10 cellular contexts compared by ENCODE assay signal in genomic region chr20:2387180-2387577, GRCh38. TPM values are rescaled to one million over a fixed set of nuclear protein-coding genes. Genes with fewer than 3 reads are reported as not detected.
DNase-seq lines count a peak whose midpoint lies in the region; ATAC-seq, FAIRE-seq and TF ChIP-seq lines count a peak whose summit lies in the region.
"Had no signal": no experiment of that assay in that cellular context is flagged by ENCODE, and none has a peak within 500 bp of the region (broad histone marks: within the 10 kb centered on the region; RNA-seq: fewer than 3 reads in every experiment).

No MANE protein-coding gene starts in this region.

- peaks cover 7% of the 10 kb centered on the region for H3K27me3 Mint-ChIP-seq in H9 (ENCODE audit: low read depth)
- peaks cover 11% of the 10 kb centered on the region for H3K27me3 Mint-ChIP-seq in nephron progenitor cell (ENCODE audit: low read depth, poor library complexity)

- intact Hi-C loops in GM12878 (cut with micrococcal nuclease; ENCODE audit: unreplicated experiment), result no loop called here

- no peak overlapping the region for H2AFZ ChIP-seq in H9 (ENCODE audit: low read length)
- no peak overlapping the region; the same call in 1 of the 2 replicates for H2AFZ ChIP-seq in GM12878 (ENCODE audit: control insufficient read depth, low read depth, low read length)

- H2BK120ac ChIP-seq in H9 (ENCODE audit: low read depth, low read length, poor library complexity, severe bottlenecking), result no peak overlapping the region

- H3K4me3 ChIP-seq in SJSA1 (no peak overlapping the region), GM12878 (no peak overlapping the region)

- no peak for TF ChIP-seq EP300 in GM12878 (IDR thresholded peaks at IDR 0.05; ENCODE audit: borderline replicate concordance in 1 of 2, control insufficient read depth in 1 of 2, low read depth in 2 of 2, low read length in 2 of 2)

- TF ChIP-seq RAD21 in GM12878 (IDR thresholded peaks at IDR 0.05; ENCODE audit: insufficient read depth, low read depth, low read length), result 0 out of 2 replicates have a peak, but pooled peaks have one; percentile 16

- in situ Hi-C loops in GM12878 (cut with MboI), result no loop called here

- H3K36me3 ChIP-seq in SJSA1 (no peaks in the 10 kb centered on the region), GM12878 (ENCODE audit: control insufficient read depth in 2 of 2, insufficient read depth in 2 of 2, low read length in 1 of 2) (no peaks in the 10 kb centered on the region)

- H4K5ac ChIP-seq in H9 (ENCODE audit: insufficient read length, low read depth, low read length), result no peak overlapping the region

- H3K27ac ChIP-seq in H9 (ENCODE audit: insufficient read length, low read depth, low read length) (no peak overlapping the region), SJSA1 (peak overlapping the region; percentile 74), GM12878 (ENCODE audit: control insufficient read depth, insufficient read depth) (no peak overlapping the region)

- ATAC-seq in GM12878 (peak; percentile 82), HG02763 (IDR thresholded peaks at IDR 0.05; ENCODE audit: unreplicated experiment) (no peak)

- H3K23ac ChIP-seq in H9 (ENCODE audit: insufficient read length, low read depth, low read length), result no peak overlapping the region

- SMC1A ChIA-PET in GM12878 (lab: Charles Lee; ENCODE audit: uncharacterized antibody, unreplicated experiment), result interaction anchor here (0.8 to 1.1 kb wide), 5 partner anchors 65 to 214 kb away, joined by 3 to 4 read pairs (median 3); no protein-coding TSS in a partner anchor

- no peak overlapping the region for H3K14ac ChIP-seq in H9 (ENCODE audit: insufficient read depth, low read length)

- H3T11ph ChIP-seq in H9 (ENCODE audit: low read length), result no peak overlapping the region

- no peaks in the 10 kb centered on the region for H3K23me2 ChIP-seq in H9 (ENCODE audit: insufficient read length, low read depth, low read length, poor library complexity, severe bottlenecking)

- TF ChIP-seq CTCF in H9 (conservative IDR thresholded peaks at IDR 0.05) (peak; percentile 88), GM12878 (IDR thresholded peaks at IDR 0.05 in 2 of 3, conservative IDR thresholded peaks at IDR 0.05 in 1 of 3; ENCODE audit: control insufficient read depth in 2 of 3, extremely low read depth in 1 of 3, insufficient read depth in 1 of 3, low read depth in 3 of 3, low read length in 3 of 3) (peak; percentile 47 to 66 (median 51); a peak in 5 of 6 replicates), nephron progenitor cell (IDR thresholded peaks at IDR 0.05) (peak; percentile 58)

- H3K4me3 Mint-ChIP-seq in H9, result no peak overlapping the region
- H3K4me3 Mint-ChIP-seq in nephron progenitor cell, result no peak overlapping the region

- H2AK5ac ChIP-seq in H9 (ENCODE audit: insufficient read length, low read length), result no peak overlapping the region

- FAIRE-seq in GM12878 (lab: Jason Lieb, UNC), result no peak

- H2BK20ac ChIP-seq in H9 (ENCODE audit: low read depth, low read length, poor library complexity, severe bottlenecking), result no peak overlapping the region

- H3K9ac ChIP-seq in H9 (ENCODE audit: extremely low read depth, insufficient read length, low read length) (no peak overlapping the region), GM12878 (ENCODE audit: control insufficient read depth, insufficient read depth, low read length) (no peak overlapping the region)

- RAD21 ChIA-PET in GM12878 (lab: Charles Lee; ENCODE audit: unreplicated experiment), result interaction anchor here (1.2 to 1.5 kb wide), 3 partner anchors 68 to 180 kb away, joined by 3 to 8 read pairs (median 4); no protein-coding TSS in a partner anchor

- no peaks in the 10 kb centered on the region for H3K79me1 ChIP-seq in H9 (ENCODE audit: insufficient read depth, low read depth, low read length, poor library complexity, severe bottlenecking)

- BruUV-seq in GM12878 (replicated peaks; lab: Mats Ljungman, UMichigan), result no TSS peak

- no peak for TF ChIP-seq POLR2A in GM12878 (IDR thresholded peaks at IDR 0.05; ENCODE audit: low read depth, low read length)

- no peak overlapping the region for H4K91ac ChIP-seq in H9 (ENCODE audit: insufficient read length, low read depth, low read length)

- H3K4me2 ChIP-seq in H9 (ENCODE audit: insufficient read depth, insufficient read length, low read length) (no peak overlapping the region), GM12878 (ENCODE audit: control insufficient read depth, insufficient read depth) (0 out of 2 replicates have a peak overlapping the region, but pooled peaks have one; percentile 7)

- WGBS in H9 (ENCODE audit: extremely low coverage, insufficient read length, low lambda C conversion rate), result no CpG with 5 or more reads among the region's 2 CpGs
- WGBS in GM12878 (ENCODE audit: insufficient coverage, insufficient replicate concordance, low lambda C conversion rate, missing lambda C conversion rate), result 0% methylated on average over 2 of the region's 2 CpGs

- no peaks in the 10 kb centered on the region for H3K4me1 Mint-ChIP-seq in H9
- H3K4me1 Mint-ChIP-seq in nephron progenitor cell, result peaks cover 6% of the 10 kb centered on the region

- H3K9me3 ChIP-seq in H9 (ENCODE audit: control insufficient read depth, low read depth, low read length) (no peaks in the 10 kb centered on the region), SJSA1 (replicated peaks) (peaks cover 12% of the 10 kb centered on the region; the same call in 1 of the 2 replicates), GM12878 (replicated peaks; ENCODE audit: control insufficient read depth, insufficient read depth, low read length) (peaks cover 7% of the 10 kb centered on the region; the same call in 2 of the 3 replicates)

- H3K36me3 Mint-ChIP-seq in H9 (ENCODE audit: insufficient read depth in 1 of 3, low read depth in 3 of 3) (no peaks in the 10 kb centered on the region), nephron progenitor cell (ENCODE audit: low read depth) (no peaks in the 10 kb centered on the region)

- H3K4me1 ChIP-seq in H9 (ENCODE audit: insufficient read depth, low read length) (no peaks in the 10 kb centered on the region), SJSA1 (replicated peaks) (peaks cover 33% of the 10 kb centered on the region), GM12878 (ENCODE audit: control insufficient read depth, insufficient read depth, low read length) (peaks cover 14% of the 10 kb centered on the region)

- no peak overlapping the region for H3K18ac ChIP-seq in H9 (ENCODE audit: insufficient read length, low read depth, low read length)

- H3K27me3 ChIP-seq in H9 (ENCODE audit: insufficient read depth, low read length) (no peaks in the 10 kb centered on the region), SJSA1 (replicated peaks) (peaks cover 4% of the 10 kb centered on the region; the same call in 1 of the 2 replicates), GM12878 (replicated peaks in 1 of 2; ENCODE audit: control insufficient read depth in 2 of 2, insufficient read depth in 2 of 2, low read length in 1 of 2) (no peaks in the 10 kb centered on the region; a peak in 1 of 4 replicates)

- peak; percentile 32 for DNase-seq in COLO668 (lab: John Stamatoyannopoulos, UW; ENCODE audit: unreplicated experiment)
- peak; percentile 79 for DNase-seq in H9
- DNase-seq in SJSA1 (ENCODE audit: low read depth in 1 of 2, low spot score in 2 of 2), result peak in 1 of 2 experiments; percentile 44
- peak; percentile 21 for DNase-seq in GM12878 (ENCODE audit: low read depth, low spot score)
- DNase-seq in nephron progenitor cell, result peak; percentile 65
- no peak for DNase-seq in NCI-H1694 (lab: John Stamatoyannopoulos, UW)
- no peak for DNase-seq in effector CD4-positive, alpha-beta T cell

- H2BK5ac ChIP-seq in H9 (ENCODE audit: insufficient read length, low read length), result no peak overlapping the region

- H3K79me2 ChIP-seq in H9 (ENCODE audit: insufficient read depth, low read length), result no peaks in the 10 kb centered on the region
- no peaks in the 10 kb centered on the region for H3K79me2 ChIP-seq in GM12878 (ENCODE audit: control insufficient read depth, insufficient read depth, low read length)

- H2BK12ac ChIP-seq in H9 (ENCODE audit: insufficient read length, low read depth, low read length), result no peak overlapping the region

- H3K27ac Mint-ChIP-seq in H9 (peak overlapping the region in 1 of 3 experiments; percentile 86; a peak in 2 of 7 replicates), nephron progenitor cell (no peak overlapping the region)

- no peak overlapping the region for H3K56ac ChIP-seq in H9 (ENCODE audit: insufficient read length, low read depth, low read length)

- H4K20me1 ChIP-seq in H9 (ENCODE audit: control insufficient read depth, insufficient read depth, insufficient read length), result no peaks in the 10 kb centered on the region
- no peaks in the 10 kb centered on the region for H4K20me1 ChIP-seq in GM12878 (ENCODE audit: control insufficient read depth, insufficient read depth)

- H2BK15ac ChIP-seq in H9 (ENCODE audit: low read depth, low read length), result no peak overlapping the region

- H3K4ac ChIP-seq in H9 (ENCODE audit: low read depth, low read length), result no peak overlapping the region

- no peak overlapping the region for H4K8ac ChIP-seq in H9 (replicated peaks; ENCODE audit: insufficient read length, low read depth, low read length)

- H3K9me3 Mint-ChIP-seq in H9, result no peaks in the 10 kb centered on the region; a peak in 2 of 5 replicates
- H3K9me3 Mint-ChIP-seq in nephron progenitor cell, result no peaks in the 10 kb centered on the region

- CTCF ChIA-PET in GM12878 (lab: Yijun Ruan, JAX), result interaction anchor here (0.7 to 2.2 kb wide), 15 partner anchors 9 to 235 kb away, joined by 3 to 20 read pairs (median 3); partner anchors contain the start of gene SNRPB

- POLR2A ChIA-PET in GM12878 (lab: Charles Lee), result no interaction called here

TF ChIP-seq in GM12878, 131 proteins besides CTCF, POLR2A, EP300 and RAD21:
- peak; percentile 89; the same call in 1 of the 2 replicates for TF ChIP-seq CBX5 (IDR thresholded peaks at IDR 0.05; ENCODE audit: low read depth)
- no peak for TF ChIP-seq ZNF217 (IDR thresholded peaks at IDR 0.05)
- peak; percentile 37; the same call in 1 of the 2 replicates for TF ChIP-seq SMC3 (IDR thresholded peaks at IDR 0.05; ENCODE audit: borderline replicate concordance, low read length)

RNA-seq across cellular contexts. Expression of gene TGM6, which starts 6.5 kb away (rescaled TPM):
- total RNA-seq in H9 (2021) (not detected in 2 replicates), GM12878 (2014; rRNA removed) (not detected in 2 replicates), GM12878 (2014; rRNA removed; fragmentation: Illumina TruSeq; extraction: Trizol) (not detected in 2 replicates), GM12878 (2021) (not detected in 2 replicates)
- total RNA-seq in SJSA1 (2014; rRNA removed; shearing (Covaris generic)), result not detected in 2 replicates
- total RNA-seq in GM12878 (2013; cell fraction: nucleolus; rRNA removed), result not detected in 2 replicates
- polyA plus RNA-seq in GM12878 (2011; ENCODE audit: low read depth), result not detected
- polyA plus RNA-seq in GM12878 (2011; rRNA removed) (not detected in 2 replicates), GM12878 (2014; fragmentation: Illumina TruSeq; extraction: Trizol) (not detected in 2 replicates), GM12878 (2014; fragmentation: Nextera tagmentation; extraction: Ambion mirVana) (not detected), GM12878 (2014; rRNA removed) (not detected in 2 replicates), GM12878 (2016; fragmentation: Nextera tagmentation; extraction: Ambion mirVana) (not detected)
- not detected in 2 replicates for polyA plus RNA-seq in GM12878 (2011; cell fraction: cytosol; rRNA removed)
- polyA plus RNA-seq in GM12878 (2011; cell fraction: nucleus; rRNA removed), result not detected in 2 replicates
- polyA plus RNA-seq in GM12878 (2012), result not detected in 2 replicates
- not detected in 2 replicates for polyA minus RNA-seq in GM12878 (2011; rRNA and poly(A)+ RNA removed)
- not detected in 2 replicates for polyA minus RNA-seq in GM12878 (2011; cell fraction: cytosol; rRNA and poly(A)+ RNA removed)
- not detected in 2 replicates for polyA minus RNA-seq in GM12878 (2011; cell fraction: nucleus; rRNA and poly(A)+ RNA removed)
- total RNA-seq: skeletal muscle tissue; T-helper 1 cell treated with Interleukin-12 subunit alpha and Interleukin-12 subunit beta and Interleukin-4 antibody, amounts not matched to agents 30 ng/mL and 1 ng/mL, for 36 hours had no signal

Comparison
In these comparisons a context has a peak if more than half of its experiments do, and no peak if none do; other contexts are left out.
1. DNase-seq: peak in COLO668 (single experiment), H9 (single experiment), GM12878 (single experiment) and nephron progenitor cell (single experiment); none in NCI-H1694 (single experiment) and effector CD4-positive, alpha-beta T cell (single experiment).
2. Peak in every context shown above with its lines, with median percentiles within 50 percentile points of each other: CTCF ChIP-seq.